10 cellular contexts compared by ENCODE assay signal in the genomic region with DNA sequence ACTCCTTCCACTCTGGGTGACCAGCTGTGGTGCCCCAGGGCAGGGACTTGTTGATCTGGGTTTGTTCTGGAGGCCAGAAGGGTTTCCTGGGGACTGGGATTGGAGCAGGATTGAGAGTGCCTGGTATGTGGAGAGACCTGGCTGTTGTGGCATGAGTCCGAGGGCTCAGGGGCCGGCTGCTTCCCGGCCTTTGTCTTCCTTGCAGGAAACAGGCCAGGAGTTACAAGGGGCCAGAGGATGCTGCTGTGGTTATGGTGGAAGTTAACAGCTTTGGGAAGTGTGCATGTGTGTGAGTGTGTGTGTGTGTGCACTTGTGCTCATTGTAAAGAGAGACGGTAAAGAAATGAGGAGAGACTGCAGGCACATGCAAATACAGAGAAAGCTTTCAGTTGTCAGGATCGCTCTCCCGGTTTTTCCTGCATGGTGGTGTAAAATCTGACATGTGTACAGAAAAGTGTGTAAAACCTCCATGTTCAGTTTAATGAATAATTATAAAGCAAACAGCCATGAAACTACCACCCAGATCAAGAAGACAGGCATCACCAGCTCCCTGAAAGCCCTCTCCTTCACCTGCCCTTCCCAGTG. TPM values are rescaled to one million over a fixed set of nuclear protein-coding genes. Genes with fewer than 3 reads are reported as not detected.
DNase-seq lines count a peak whose midpoint lies in the region; TF ChIP-seq lines count a peak whose summit lies in the region.
"Had no signal": no experiment of that assay in that cellular context is flagged by ENCODE, and none has a peak within 500 bp of the region (broad histone marks: within the 10 kb centered on the region; RNA-seq: fewer than 3 reads in every experiment).

No MANE protein-coding gene starts in this region.

- H3K27ac ChIP-seq in BLaER1 treated with 17β-estradiol and CSF1 and Interleukin-3, amounts not matched to agents 10 nM and 100 nM: peak overlapping the region in 2 of 11 experiments; percentile 3 to 21; a peak in 2 of 22 replicates
- H3K27ac ChIP-seq in VCaP: peak overlapping the region; percentile 100

- H3K27me3 ChIP-seq in BLaER1 treated with 17β-estradiol and CSF1 and Interleukin-3, amounts not matched to agents 10 nM and 100 nM: no peaks in the 10 kb centered on the region
- H3K27me3 ChIP-seq in HAP-1 (ENCODE audit: low read depth): no peaks in the 10 kb centered on the region

- H3K36me3 ChIP-seq in BLaER1 treated with 17β-estradiol and CSF1 and Interleukin-3, amounts not matched to agents 10 nM and 100 nM: peaks cover 7 to 17% (median 12%) of the 10 kb centered on the region in 11 experiments; a peak in 21 of 22 replicates
- H3K36me3 ChIP-seq in HAP-1 (replicated peaks): no peaks in the 10 kb centered on the region

- H3K4me3 ChIP-seq in BLaER1 treated with 17β-estradiol and CSF1 and Interleukin-3, amounts not matched to agents 10 nM and 100 nM: no peak overlapping the region
- H3K4me3 ChIP-seq in HAP-1: no peak overlapping the region

- H3K9me3 ChIP-seq in BLaER1 treated with 17β-estradiol and CSF1 and Interleukin-3, amounts not matched to agents 10 nM and 100 nM (replicated peaks in 1 of 11): peaks cover 3 to 11% (median 6%) of the 10 kb centered on the region in 11 experiments; a peak in 12 of 22 replicates
- H3K9me3 ChIP-seq in HAP-1: no peaks in the 10 kb centered on the region

- in situ Hi-C loops in HAP-1 (cut with MboI; ENCODE audit: low sequenced_read_pairs): no loop called here

- peaks cover 32% of the 10 kb centered on the region for H3K4me1 Mint-ChIP-seq in glutamatergic neuron (ENCODE audit: low read depth, unreplicated experiment)
- peaks cover 49% of the 10 kb centered on the region for H3K4me1 Mint-ChIP-seq in neural crest cell

- peaks cover 5% of the 10 kb centered on the region for H3K27me3 Mint-ChIP-seq in glutamatergic neuron (ENCODE audit: unreplicated experiment)
- no peaks in the 10 kb centered on the region for H3K27me3 Mint-ChIP-seq in neural crest cell (ENCODE audit: low read depth)
- H3K27me3 Mint-ChIP-seq: activated CD8-positive, alpha-beta memory T cell treated with anti-CD3 and anti-CD28 coated beads, Interleukin-2, amount 10 ng/mL, durations not matched to agents 7 days and 5 days; B cell had no signal

- H3K4me3 Mint-ChIP-seq in glutamatergic neuron (ENCODE audit: unreplicated experiment) (no peak overlapping the region), neural crest cell (peak overlapping the region; percentile 4)
- H3K4me3 Mint-ChIP-seq: activated CD8-positive, alpha-beta memory T cell treated with anti-CD3 and anti-CD28 coated beads, Interleukin-2, amount 10 ng/mL, durations not matched to agents 7 days and 5 days; B cell had no signal

- DNase-seq in glutamatergic neuron: no peak
- peak; percentile 20 for DNase-seq in neural crest cell (ENCODE audit: low read depth, low spot score)
- DNase-seq in NCI-H2081 treated with DMSO at 0.1 percent for 48 hours (lab: John Stamatoyannopoulos, UW): no peak
- DNase-seq in NCI-H345 treated with DMSO at 0.1 percent for 48 hours (lab: John Stamatoyannopoulos, UW; ENCODE audit: unreplicated experiment): no peak
- DNase-seq in NCI-H1105 (lab: John Stamatoyannopoulos, UW): no peak
- DNase-seq in HAP-1 (ENCODE audit: low spot score in 2 of 2): no peak
- DNase-seq: activated CD8-positive, alpha-beta memory T cell treated with anti-CD3 and anti-CD28 coated beads, Interleukin-2, amount 10 ng/mL, durations not matched to agents 7 days and 5 days had no signal

- peaks cover 6 to 96% (median 79%) of the 10 kb centered on the region in 11 experiments; a peak in 21 of 22 replicates for H4K20me1 ChIP-seq in BLaER1 treated with 17β-estradiol and CSF1 and Interleukin-3, amounts not matched to agents 10 nM and 100 nM

- peaks cover 8% of the 10 kb centered on the region for H3K36me3 Mint-ChIP-seq in glutamatergic neuron (ENCODE audit: unreplicated experiment)
- peaks cover 9% of the 10 kb centered on the region for H3K36me3 Mint-ChIP-seq in neural crest cell (ENCODE audit: low read depth)
- H3K36me3 Mint-ChIP-seq: activated CD8-positive, alpha-beta memory T cell treated with anti-CD3 and anti-CD28 coated beads, Interleukin-2, amount 10 ng/mL, durations not matched to agents 7 days and 5 days had no signal

- peaks cover 36 to 71% (median 61%) of the 10 kb centered on the region in 10 experiments for H3K4me1 ChIP-seq in BLaER1 treated with 17β-estradiol and CSF1 and Interleukin-3, amounts not matched to agents 10 nM and 100 nM
- H3K4me1 ChIP-seq in HAP-1: no peaks in the 10 kb centered on the region

- peak overlapping the region in 8 of 11 experiments; percentile 0 to 41 (median 19); a peak in 8 of 22 replicates for H3K9ac ChIP-seq in BLaER1 treated with 17β-estradiol and CSF1 and Interleukin-3, amounts not matched to agents 10 nM and 100 nM

- peak overlapping the region; percentile 45 to 86 (median 72) for H3K4me2 ChIP-seq in BLaER1 treated with 17β-estradiol and CSF1 and Interleukin-3, amounts not matched to agents 10 nM and 100 nM

- TF ChIP-seq CTCF in VCaP (conservative IDR thresholded peaks at IDR 0.05) (no peak), glutamatergic neuron (IDR thresholded peaks at IDR 0.05; ENCODE audit: partially characterized antibody, unreplicated experiment) (no peak), neural crest cell (conservative IDR thresholded peaks at IDR 0.05) (no peak)

- H3K27ac Mint-ChIP-seq in glutamatergic neuron (ENCODE audit: unreplicated experiment) (peak overlapping the region; percentile 36), neural crest cell (ENCODE audit: unreplicated experiment) (peak overlapping the region; percentile 79)
- H3K27ac Mint-ChIP-seq: activated CD8-positive, alpha-beta memory T cell treated with anti-CD3 and anti-CD28 coated beads, Interleukin-2, amount 10 ng/mL, durations not matched to agents 7 days and 5 days had no signal

- H3K9me3 Mint-ChIP-seq in glutamatergic neuron (ENCODE audit: unreplicated experiment) (peaks cover 9% of the 10 kb centered on the region), neural crest cell (peaks cover 2% of the 10 kb centered on the region)

RNA-seq across cellular contexts. Expression of gene PAK4, which starts 19.0 kb away (rescaled TPM):
- 52.5 TPM for total RNA-seq in glutamatergic neuron (ENCODE audit: unreplicated experiment)
- total RNA-seq in neural crest cell: 54.4 and 56.8 TPM in 2 replicates

RNA-seq across cellular contexts. Expression of gene NCCRP1, which starts 52.2 kb away (rescaled TPM):
- total RNA-seq in glutamatergic neuron (ENCODE audit: unreplicated experiment): 0.61 TPM
- total RNA-seq in neural crest cell: not detected in 2 replicates
- total RNA-seq: activated CD8-positive, alpha-beta memory T cell treated with anti-CD3 and anti-CD28 coated beads, Interleukin-2, amount 10 ng/mL, durations not matched to agents 7 days and 5 days; B cell had no signal

RNA-seq across cellular contexts. Expression of gene SYCN, which starts 59.5 kb away (rescaled TPM):
- not detected for total RNA-seq in glutamatergic neuron (ENCODE audit: unreplicated experiment)
- not detected in 2 replicates for total RNA-seq in neural crest cell
- total RNA-seq: activated CD8-positive, alpha-beta memory T cell treated with anti-CD3 and anti-CD28 coated beads, Interleukin-2, amount 10 ng/mL, durations not matched to agents 7 days and 5 days; B cell had no signal
